8 cellular contexts compared by ENCODE assay signal in the genomic region with DNA sequence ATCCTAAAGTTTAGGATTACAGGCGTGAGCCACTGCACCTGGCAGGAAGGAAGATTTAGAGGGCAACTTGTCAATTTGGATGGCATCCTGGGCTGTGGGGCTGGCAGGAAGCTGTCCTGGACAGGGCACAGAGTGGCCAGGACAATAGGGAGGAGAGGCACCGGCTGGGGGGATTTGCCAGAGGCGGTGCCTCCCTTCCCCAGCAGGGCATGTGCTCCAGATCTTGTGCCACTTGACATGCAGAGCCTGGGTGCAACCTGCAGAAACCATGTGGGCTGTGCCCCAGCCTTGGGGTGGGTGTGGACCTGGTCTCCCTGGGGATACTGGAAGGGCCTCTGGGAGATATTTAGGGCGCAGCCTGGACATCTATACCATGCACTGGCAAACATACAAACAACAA. TPM values are rescaled to one million over a fixed set of nuclear protein-coding genes. Genes with fewer than 3 reads are reported as not detected.
DNase-seq lines count a peak whose midpoint lies in the region; ATAC-seq, FAIRE-seq and TF ChIP-seq lines count a peak whose summit lies in the region.

No MANE protein-coding gene starts in this region.

- WGBS in HepG2 (ENCODE audit: low lambda C conversion rate): 73% methylated on average over 3 of the region's 4 CpGs
- 74% methylated on average over 4 of the region's 4 CpGs; no CpG with 5 or more reads in 1 of the 2 donors for WGBS in transverse colon (ENCODE audit: low coverage in 1 of 2), 2 donors

- no peak for TF ChIP-seq CTCF in HepG2 (CRISPR knock-in tag; IDR thresholded peaks at IDR 0.05)
- no peak for TF ChIP-seq CTCF in transverse colon (IDR thresholded peaks at IDR 0.05)

- in situ Hi-C loops in HepG2 (cut with HindIII; ENCODE audit: extremely low pct_ligation_motif_present, low pct_unique_long_range_greater_than_20kb): no loop called here
- in situ Hi-C loops in transverse colon (cut with MboI; ENCODE audit: low pct_ligation_motif_present in 1 of 4, low pct_unique_long_range_greater_than_20kb in 1 of 4, low sequenced_read_pairs in 3 of 4): loop anchor here in 1 of 4 donors (10.0 kb wide), 1 partner anchor 55 kb away; a partner anchor contains a TSS

- H3K9me3 ChIP-seq in adipocyte (ENCODE audit: control insufficient read depth, low read length) (no peaks in the 10 kb centered on the region), HepG2 (ENCODE audit: low read length) (no peaks in the 10 kb centered on the region), transverse colon (no peaks in the 10 kb centered on the region)

- H3K27me3 Mint-ChIP-seq in T-helper 2 cell treated with Interferon-gamma antibody and Interleukin-4, amounts not matched to agents 5 μg/mL and 100 μg/mL, for 36 hours (ENCODE audit: low read depth): no peaks in the 10 kb centered on the region

- H4K20me1 ChIP-seq in HepG2 (ENCODE audit: insufficient read depth, low read length): no peaks in the 10 kb centered on the region

- no peaks in the 10 kb centered on the region for H3K79me2 ChIP-seq in HepG2 (ENCODE audit: insufficient read depth, low read length)

- no peak for DNase-seq in T-helper 2 cell treated with Interferon-gamma antibody and Interleukin-4, amounts not matched to agents 5 μg/mL and 100 μg/mL, for 36 hours (ENCODE audit: low spot score)
- DNase-seq in T-helper 2 cell: no peak
- DNase-seq in adipocyte (ENCODE audit: low read depth): no peak
- DNase-seq in HepG2 (ENCODE audit: low spot score): no peak
- no peak for DNase-seq in transverse colon
- no peak for DNase-seq in putamen (ENCODE audit: low spot score)

- TF ChIP-seq EP300 in HepG2 (IDR thresholded peaks at IDR 0.05; ENCODE audit: low read depth in 2 of 2, low read length in 2 of 2) (no peak), HepG2 (CRISPR knock-in tag; IDR thresholded peaks at IDR 0.05; ENCODE audit: borderline replicate concordance) (no peak), transverse colon (IDR thresholded peaks at IDR 0.05; ENCODE audit: low read depth) (no peak)

- H3K36me3 ChIP-seq in adipocyte (ENCODE audit: control insufficient read depth, insufficient read depth, low read length, severe bottlenecking) (no peaks in the 10 kb centered on the region), HepG2 (replicated peaks in 1 of 2; ENCODE audit: control insufficient read depth in 1 of 2, insufficient read depth in 2 of 2, low read length in 2 of 2) (no peaks in the 10 kb centered on the region), transverse colon (no peaks in the 10 kb centered on the region)

- H3K9ac ChIP-seq in adipocyte (ENCODE audit: low read length) (peak overlapping the region; percentile 88), HepG2 (ENCODE audit: insufficient read depth, low read depth, low read length) (peak overlapping the region; percentile 91)

- peaks cover 19% of the 10 kb centered on the region for H3K4me1 Mint-ChIP-seq in T-helper 2 cell treated with Interferon-gamma antibody and Interleukin-4, amounts not matched to agents 5 μg/mL and 100 μg/mL, for 36 hours (ENCODE audit: low read depth)

- peak; percentile 49 for ATAC-seq in HepG2
- no peak for ATAC-seq in GM21526 (IDR thresholded peaks at IDR 0.05; ENCODE audit: low FRiP score, unreplicated experiment)
- no peak for ATAC-seq in HG02884 (IDR thresholded peaks at IDR 0.05; ENCODE audit: unreplicated experiment)

- peak overlapping the region; percentile 97 for H3K4me2 ChIP-seq in HepG2 (ENCODE audit: low read depth, low read length)

- POLR2A ChIA-PET in HepG2 (lab: Yijun Ruan, JAX): interaction anchor here (0.7 to 3.1 kb wide), 11 partner anchors 8 to 118 kb away, joined by 3 to 113 read pairs (median 12); a partner anchor contains a TSS

- TSS peak; percentile 86 for BruUV-seq in HepG2 (replicated peaks; lab: Mats Ljungman, UMichigan)

- no peak overlapping the region for H2AFZ ChIP-seq in HepG2 (ENCODE audit: low read length)

- TF ChIP-seq RAD21 in HepG2 (CRISPR knock-in tag; IDR thresholded peaks at IDR 0.05): no peak

- H3K4me3 ChIP-seq in adipocyte (ENCODE audit: low read length): peak overlapping the region; percentile 67
- peak overlapping the region in 2 of 3 experiments; percentile 63 to 67; a peak in 2 of 6 replicates for H3K4me3 ChIP-seq in HepG2 (replicated peaks in 1 of 3; ENCODE audit: insufficient read depth in 1 of 3, low read depth in 2 of 3, low read length in 3 of 3)
- no peak overlapping the region for H3K4me3 ChIP-seq in transverse colon

- TF ChIP-seq POLR2A in HepG2 (IDR thresholded peaks at IDR 0.05; ENCODE audit: insufficient read depth in 1 of 2, low read depth in 2 of 2, low read length in 2 of 2) (no peak), transverse colon (IDR thresholded peaks at IDR 0.05) (no peak)

- H3K4me1 ChIP-seq in adipocyte (ENCODE audit: control insufficient read depth, insufficient read depth, low read length) (peaks cover 22% of the 10 kb centered on the region), HepG2 (ENCODE audit: insufficient read depth, low read length) (peaks cover 42% of the 10 kb centered on the region), transverse colon (peaks cover 8 to 20% (median 15%) of the 10 kb centered on the region in 4 donors)

- no peak overlapping the region for H3K27ac Mint-ChIP-seq in T-helper 2 cell treated with Interferon-gamma antibody and Interleukin-4, amounts not matched to agents 5 μg/mL and 100 μg/mL, for 36 hours

- FAIRE-seq in HepG2 (lab: Jason Lieb, UNC): no peak

- H3K9me3 Mint-ChIP-seq in T-helper 2 cell treated with Interferon-gamma antibody and Interleukin-4, amounts not matched to agents 5 μg/mL and 100 μg/mL, for 36 hours: peaks cover 15% of the 10 kb centered on the region

- intact Hi-C loops in HepG2 (cut with micrococcal nuclease; ENCODE audit: unreplicated experiment): no loop called here
- intact Hi-C loops in transverse colon (cut with DNase I; ENCODE audit: low total_unique reads): no loop called here

- CTCF ChIA-PET in HepG2 (lab: Yijun Ruan, JAX; ENCODE audit: low intra/inter-chr PET ratio, low total read pairs): no interaction called here

- H3K27me3 ChIP-seq in adipocyte (replicated peaks; ENCODE audit: control insufficient read depth, insufficient read depth, low read length): no peaks in the 10 kb centered on the region
- H3K27me3 ChIP-seq in HepG2 (ENCODE audit: control insufficient read depth in 1 of 2, insufficient read depth in 2 of 2, low read length in 2 of 2): no peaks in the 10 kb centered on the region; a peak in 1 of 5 replicates
- H3K27me3 ChIP-seq in transverse colon: no peaks in the 10 kb centered on the region

- H3K27ac ChIP-seq in HepG2 (ENCODE audit: extremely low read length, insufficient read depth, low read length) (peak overlapping the region; percentile 99), transverse colon (peak overlapping the region; percentile 81 to 92 (median 88))

- H3K4me3 Mint-ChIP-seq in T-helper 2 cell treated with Interferon-gamma antibody and Interleukin-4, amounts not matched to agents 5 μg/mL and 100 μg/mL, for 36 hours: peak overlapping the region; percentile 15

- peaks cover 11% of the 10 kb centered on the region for H3K36me3 Mint-ChIP-seq in T-helper 2 cell treated with Interferon-gamma antibody and Interleukin-4, amounts not matched to agents 5 μg/mL and 100 μg/mL, for 36 hours (ENCODE audit: low read depth)

TF ChIP-seq in HepG2, 621 proteins besides CTCF, POLR2A, EP300 and RAD21 (continues in another document):
- no peak for TF ChIP-seq ZFP41 (CRISPR knock-in tag; IDR thresholded peaks at IDR 0.05; ENCODE audit: borderline replicate concordance)
- TF ChIP-seq MYC (CRISPR knock-in tag; IDR thresholded peaks at IDR 0.05; ENCODE audit: borderline replicate concordance): 0 out of 2 replicates have a peak, but pooled peaks have one; percentile 0
- TF ChIP-seq, protein P1, sequence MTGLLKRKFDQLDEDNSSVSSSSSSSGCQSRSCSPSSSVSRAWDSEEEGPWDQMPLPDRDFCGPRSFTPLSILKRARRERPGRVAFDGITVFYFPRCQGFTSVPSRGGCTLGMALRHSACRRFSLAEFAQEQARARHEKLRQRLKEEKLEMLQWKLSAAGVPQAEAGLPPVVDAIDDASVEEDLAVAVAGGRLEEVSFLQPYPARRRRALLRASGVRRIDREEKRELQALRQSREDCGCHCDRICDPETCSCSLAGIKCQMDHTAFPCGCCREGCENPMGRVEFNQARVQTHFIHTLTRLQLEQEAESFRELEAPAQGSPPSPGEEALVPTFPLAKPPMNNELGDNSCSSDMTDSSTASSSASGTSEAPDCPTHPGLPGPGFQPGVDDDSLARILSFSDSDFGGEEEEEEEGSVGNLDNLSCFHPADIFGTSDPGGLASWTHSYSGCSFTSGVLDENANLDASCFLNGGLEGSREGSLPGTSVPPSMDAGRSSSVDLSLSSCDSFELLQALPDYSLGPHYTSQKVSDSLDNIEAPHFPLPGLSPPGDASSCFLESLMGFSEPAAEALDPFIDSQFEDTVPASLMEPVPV (CRISPR knock-in tag; IDR thresholded peaks at IDR 0.05): no peak
- TF ChIP-seq HNRNPL (IDR thresholded peaks at IDR 0.05; ENCODE audit: low read depth, low read length): peak; percentile 69
- TF ChIP-seq ZNF720 (CRISPR knock-in tag; IDR thresholded peaks at IDR 0.05): no peak
- TF ChIP-seq JUN (CRISPR knock-in tag; IDR thresholded peaks at IDR 0.05): no peak

RNA-seq across cellular contexts. Expression of a gene that starts 58.6 kb away (rescaled TPM):
- total RNA-seq in HepG2 (2016; rRNA removed; fragmentation: Illumina TruSeq; extraction: Trizol) (13,726 and 19,145 TPM in 2 replicates), transverse colon (1,000 to 10,000 TPM; 2,654 to 8,743 (median 5,443) TPM)
- total RNA-seq in HepG2 (2016; cell fraction: cytosol; rRNA removed; fragmentation: Illumina TruSeq; extraction: Trizol; ENCODE audit: low read depth): 8,339 and 10,487 TPM in 2 replicates
- 13,733 and 18,946 TPM in 2 replicates for total RNA-seq in HepG2 (2016; cell fraction: insoluble cytoplasmic fraction; rRNA removed; fragmentation: Illumina TruSeq; extraction: Trizol)
- 28,006 and 33,792 TPM in 2 replicates for total RNA-seq in HepG2 (2016; cell fraction: membrane; rRNA removed; fragmentation: Illumina TruSeq; extraction: Trizol)
- total RNA-seq in HepG2 (2016; cell fraction: nucleus; rRNA removed; fragmentation: Illumina TruSeq; extraction: Trizol): 5,621 and 5,952 TPM in 2 replicates
- polyA plus RNA-seq in HepG2 (2011; rRNA removed): 14,480 and 17,172 TPM in 2 replicates
- polyA plus RNA-seq in HepG2 (2011; cell fraction: cytosol; rRNA removed): 15,977 and 19,367 TPM in 2 replicates
- polyA plus RNA-seq in HepG2 (2011; cell fraction: nucleus; rRNA removed): 3,845 and 5,107 TPM in 2 replicates
- polyA plus RNA-seq in HepG2 (2012): 17,181 and 19,057 TPM in 2 replicates
- 12,881 and 14,827 TPM in 2 replicates for polyA plus RNA-seq in HepG2 (2016; cell fraction: cytosol; fragmentation: Illumina TruSeq; extraction: Trizol; ENCODE audit: low read depth)
- polyA plus RNA-seq in HepG2 (2016; cell fraction: insoluble cytoplasmic fraction; fragmentation: Illumina TruSeq; extraction: Trizol; ENCODE audit: low read depth): 16,271 and 16,577 TPM in 2 replicates
- polyA plus RNA-seq in HepG2 (2016; cell fraction: membrane; fragmentation: Illumina TruSeq; extraction: Trizol; ENCODE audit: low read depth): 23,858 and 27,229 TPM in 2 replicates
- 6,994 and 7,179 TPM in 2 replicates for polyA plus RNA-seq in HepG2 (2016; cell fraction: nucleus; fragmentation: Illumina TruSeq; extraction: Trizol; ENCODE audit: insufficient read depth, low read depth)
- 11,031 and 11,693 TPM in 2 replicates for polyA minus RNA-seq in HepG2 (2011; rRNA and poly(A)+ RNA removed; ENCODE audit: low replicate concordance)
- polyA minus RNA-seq in HepG2 (2011; cell fraction: cytosol; rRNA and poly(A)+ RNA removed): 6,843 and 8,738 TPM in 2 replicates
- 1,924 and 3,380 TPM in 2 replicates for polyA minus RNA-seq in HepG2 (2011; cell fraction: nucleus; rRNA and poly(A)+ RNA removed)

Comparison
In these comparisons a context has a peak if more than half of its experiments do, and no peak if none do; other contexts are left out.
1. H3K4me3 ChIP-seq: peak in adipocyte (single experiment) and HepG2 (2 of 3); none in transverse colon (0 of 4).